Comparison of ENCODE assay signal across 35 cellular contexts in the genomic region with DNA sequence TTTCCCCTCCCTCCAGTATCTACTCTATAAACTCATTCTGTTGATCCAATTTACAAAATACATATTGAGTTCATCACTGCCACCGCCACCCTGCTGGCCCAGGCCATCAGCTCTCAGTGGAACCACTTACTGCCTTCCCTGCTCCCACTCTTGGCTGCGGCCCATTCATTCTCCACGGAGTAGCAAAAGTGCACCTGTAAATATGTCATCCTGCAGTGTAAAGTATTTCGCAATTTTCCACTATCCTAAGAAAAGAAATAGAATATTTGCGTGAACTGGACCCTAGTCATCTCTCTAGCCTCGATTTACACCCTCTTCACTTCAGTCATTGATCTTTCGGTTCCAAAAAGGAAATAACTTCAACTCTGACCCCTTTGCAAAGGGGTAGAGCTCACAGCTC.
"Had no signal": no experiment of that assay in that cellular context is flagged by ENCODE, and none has a peak within 500 bp of the region (broad histone marks: within the 10 kb centered on the region; RNA-seq: fewer than 3 reads in every experiment).

No MANE protein-coding gene starts in this region.

- H3K36me3 ChIP-seq: MG63 had no signal

- H3K9me3 ChIP-seq: MG63 had no signal

- H3K4me3 ChIP-seq: MG63 had no signal

- H3K27me3 ChIP-seq: MG63 had no signal

- DNase-seq: Kasumi-1, MG63, MM.1S, MV-4-11, NCI-H1048, NCI-H1092, NCI-H1092 treated with DMSO at 0.1 percent for 48 hours, NCI-H1105, NCI-H1105 treated with DMSO at 0.1 percent for 48 hours, NCI-H1417, NCI-H1417 treated with DMSO at 0.1 percent for 48 hours, NCI-H1436, NCI-H1436 treated with DMSO at 0.1 percent for 48 hours, NCI-H146, NCI-H1694, NCI-H1694 treated with DMSO at 0.1 percent for 48 hours, NCI-H187, NCI-H187 treated with DMSO at 0.1 percent for 48 hours, NCI-H1930, NCI-H2029, NCI-H2029 treated with DMSO at 0.1 percent for 48 hours, NCI-H2081, NCI-H2081 treated with DMSO at 0.1 percent for 48 hours, NCI-H2107, NCI-H2171, NCI-H2171 treated with DMSO at 0.1 percent for 48 hours, NCI-H2227 treated with DMSO at 0.1 percent for 48 hours, NCI-H226, NCI-H345, NCI-H446, NCI-H446 treated with DMSO at 0.1 percent for 48 hours, NCI-H510A, NCI-H510A treated with DMSO at 0.1 percent for 48 hours, NCI-H524, NCI-H524 treated with DMSO at 0.1 percent for 48 hours had no signal
